In the genomic region with DNA sequence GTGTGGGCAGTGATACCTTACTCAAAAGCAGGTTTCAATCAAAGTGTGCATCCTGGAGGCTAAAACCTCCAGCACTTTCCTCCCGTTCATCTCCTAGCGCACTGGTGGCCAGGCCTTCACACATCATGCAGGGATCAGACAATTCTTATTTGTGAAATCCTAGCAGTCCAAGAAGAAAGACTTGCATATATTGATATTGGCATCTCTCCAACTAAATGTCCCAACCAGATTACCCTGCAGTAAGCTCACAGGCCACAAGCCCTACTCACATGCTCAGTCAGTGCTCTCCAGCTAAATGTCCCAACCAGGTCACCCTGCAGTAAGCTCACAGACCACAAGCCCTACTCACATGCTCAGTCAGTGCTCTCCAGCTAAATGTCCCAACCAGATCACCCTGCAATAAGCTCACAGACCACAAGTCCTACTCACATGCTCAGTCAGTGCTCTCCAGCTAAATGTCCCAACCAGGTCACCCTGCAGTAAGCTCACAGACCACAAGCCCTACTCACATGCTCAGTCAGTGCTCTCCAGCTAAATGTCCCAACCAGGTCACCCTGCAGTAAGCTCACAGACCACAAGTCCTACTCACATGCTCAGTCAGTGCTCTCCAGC, we compare ENCODE assay signal across 7 cellular contexts.
DNase-seq lines count a peak whose midpoint lies in the region; ATAC-seq and TF ChIP-seq lines count a peak whose summit lies in the region.
"Not testable (repeated sequence)": the region's sequence is repeated elsewhere in the genome, so short reads cannot be mapped to it uniquely, and the experiment has no call there.

No MANE protein-coding gene starts in this region.

- H3K9me3 Mint-ChIP-seq in activated T-cell treated with anti-CD3 and anti-CD28 coated beads, Interleukin-2, amount 50 U/mL, for 72 hours; MCF 10A (ENCODE audit: unreplicated experiment): not testable (repeated sequence)

- peaks cover 48% of the 10 kb centered on the region for H3K4me1 Mint-ChIP-seq in activated T-cell treated with anti-CD3 and anti-CD28 coated beads, Interleukin-2, amount 50 U/mL, for 72 hours (ENCODE audit: low read depth)
- H3K4me1 Mint-ChIP-seq in MCF 10A (ENCODE audit: insufficient read depth, unreplicated experiment): peaks cover 16% of the 10 kb centered on the region

- intact Hi-C loops in MCF 10A (cut with micrococcal nuclease): not testable (repeated sequence)

- POLR2A ChIA-PET in MCF 10A (lab: Yijun Ruan, JAX): interaction anchor here (0.6 kb wide), 1 partner anchor 439 kb away, joined by 3 read pairs; no protein-coding TSS in a partner anchor

- peak; percentile 18 for DNase-seq in EL
- DNase-seq in M059J (ENCODE audit: low read depth): peak; percentile 40
- peak; percentile 20 for DNase-seq in SKM-1 (lab: John Stamatoyannopoulos, UW; ENCODE audit: unreplicated experiment)
- peak; percentile 8 to 16 for DNase-seq in activated T-cell treated with anti-CD3 and anti-CD28 coated beads, Interleukin-2, amount 50 U/mL, for 72 hours
- peak; percentile 60 for DNase-seq in MCF 10A (ENCODE audit: unreplicated experiment)
- DNase-seq in fibroblast of the conjunctiva (ENCODE audit: low read depth): peak; percentile 38
- DNase-seq in non-pigmented ciliary epithelial cell (ENCODE audit: low read depth): peak; percentile 46

- ATAC-seq in activated T-cell treated with anti-CD3 and anti-CD28 coated beads, Interleukin-2, amount 50 U/mL, for 72 hours (replicated peaks in 1 of 2): peak; percentile 43 to 48

- TF ChIP-seq CTCF in MCF 10A (IDR thresholded peaks at IDR 0.05; ENCODE audit: unreplicated experiment): not testable (repeated sequence)

- peak overlapping the region; percentile 77 for H3K27ac Mint-ChIP-seq in activated T-cell treated with anti-CD3 and anti-CD28 coated beads, Interleukin-2, amount 50 U/mL, for 72 hours
- H3K27ac Mint-ChIP-seq in MCF 10A (ENCODE audit: low read depth, unreplicated experiment): not testable (repeated sequence)

- CTCF ChIA-PET in MCF 10A (lab: Yijun Ruan, JAX): interaction anchor here (0.6 kb wide), 1 partner anchor 150 kb away, joined by 3 read pairs; no protein-coding TSS in a partner anchor

- H3K27me3 Mint-ChIP-seq in activated T-cell treated with anti-CD3 and anti-CD28 coated beads, Interleukin-2, amount 50 U/mL, for 72 hours (ENCODE audit: low read depth); MCF 10A (ENCODE audit: insufficient read depth, unreplicated experiment): not testable (repeated sequence)

- not testable (repeated sequence) for H3K4me3 Mint-ChIP-seq in activated T-cell treated with anti-CD3 and anti-CD28 coated beads, Interleukin-2, amount 50 U/mL, for 72 hours; MCF 10A (ENCODE audit: unreplicated experiment)

- peaks cover 3 to 17% of the 10 kb centered on the region in 2 donors for H3K36me3 Mint-ChIP-seq in activated T-cell treated with anti-CD3 and anti-CD28 coated beads, Interleukin-2, amount 50 U/mL, for 72 hours (ENCODE audit: insufficient read depth in 2 of 2)
- not testable (repeated sequence) for H3K36me3 Mint-ChIP-seq in MCF 10A (ENCODE audit: insufficient read depth, unreplicated experiment)

- BruUV-seq in MCF 10A (replicated peaks; lab: Mats Ljungman, UMichigan): not testable (repeated sequence)

Comparison
In these comparisons a context has a peak if more than half of its experiments do, and no peak if none do; other contexts are left out.
1. Peak in every context shown above with its lines: DNase-seq and ATAC-seq.